8 cellular contexts compared by ENCODE assay signal in genomic region chr19:10502524-10503001, GRCh38. TPM values are rescaled to one million over a fixed set of nuclear protein-coding genes. Genes with fewer than 3 reads are reported as not detected.
A peak's percentile ranks its signal among the peaks of the same experiment; 100 is the strongest.
DNase-seq lines count a peak whose midpoint lies in the region; ATAC-seq and TF ChIP-seq lines count a peak whose summit lies in the region.

No MANE protein-coding gene starts in this region.

- peak overlapping the region; percentile 82 to 87 (median 84) for H3K27ac Mint-ChIP-seq in nephron

- peak overlapping the region; percentile 85 for H3K4me3 ChIP-seq in RWPE2 (ENCODE audit: severe bottlenecking)
- peak overlapping the region; percentile 89 for H3K4me3 ChIP-seq in fibroblast of pulmonary artery (replicated peaks; ENCODE audit: low read depth, low read length)

- H3K4me1 Mint-ChIP-seq in nephron = peaks cover 10% of the 10 kb centered on the region

- no peak for TF ChIP-seq CTCF in RWPE2 (IDR thresholded peaks at IDR 0.05; ENCODE audit: poor library complexity, severe bottlenecking)
- TF ChIP-seq CTCF in fibroblast of pulmonary artery (IDR thresholded peaks at IDR 0.05; ENCODE audit: low read length, missing control alignments) = no peak
- no peak for TF ChIP-seq CTCF in nephron (IDR thresholded peaks at IDR 0.05; ENCODE audit: unreplicated experiment in 3 of 3)

- peaks cover 5% of the 10 kb centered on the region for H3K4me1 ChIP-seq in RWPE2 (ENCODE audit: insufficient read depth, poor library complexity, severe bottlenecking)

- ATAC-seq in RWPE2 (ENCODE audit: low read depth) = peak; percentile 92

- no peaks in the 10 kb centered on the region for H3K9me3 Mint-ChIP-seq in nephron

- peaks cover 26% of the 10 kb centered on the region for H3K36me3 ChIP-seq in RWPE2 (ENCODE audit: low read depth)

- peak overlapping the region; percentile 76 for H3K27ac ChIP-seq in RWPE2 (ENCODE audit: poor library complexity, severe bottlenecking)

- DNase-seq in ELF-1 (ENCODE audit: low read depth, low spot score) (peak; percentile 84), H4 (ENCODE audit: low spot score) (peak; percentile 58), LoVo (ENCODE audit: low spot score) (peak; percentile 94), RWPE2 (ENCODE audit: low spot score) (no peak), fibroblast of pulmonary artery (ENCODE audit: low read depth) (peak; percentile 90)
- DNase-seq in activated T-helper 9 cell treated with anti-CD3 and anti-CD28 coated beads, Interleukin-2, amount 50 U/mL, for 16 hours (ENCODE audit: low read depth) = peak; percentile 87
- peak; percentile 89 for DNase-seq in stimulated activated naive CD4-positive, alpha-beta T cell treated with Interleukin-2 at 50 U/mL for 16 hours (lab: John Stamatoyannopoulos, UW)

- no peaks in the 10 kb centered on the region for H3K9me3 ChIP-seq in RWPE2 (ENCODE audit: severe bottlenecking)

- peaks cover 4% of the 10 kb centered on the region for H3K27me3 Mint-ChIP-seq in nephron (ENCODE audit: low read depth)

- peaks cover 21% of the 10 kb centered on the region for H3K36me3 Mint-ChIP-seq in nephron (ENCODE audit: low read depth)

- H3K4me3 Mint-ChIP-seq in nephron = peak overlapping the region; percentile 88 to 92 (median 88)

- no peaks in the 10 kb centered on the region for H3K27me3 ChIP-seq in RWPE2 (ENCODE audit: insufficient read depth, poor library complexity, severe bottlenecking)

RNA-seq across cellular contexts. Expression of gene KEAP1, which starts 0.6 kb away (rescaled TPM):
- total RNA-seq in H4 (2014; rRNA removed; shearing (Covaris generic)) = 40.9 and 43.3 TPM in 2 replicates

RNA-seq across cellular contexts. Expression of gene S1PR5, which starts 14.7 kb away (rescaled TPM):
- total RNA-seq in H4 (2014; rRNA removed; shearing (Covaris generic)) = 1.0 and 1.7 TPM in 2 replicates

RNA-seq across cellular contexts. Expression of gene ATG4D, which starts 41.1 kb away (rescaled TPM):
- 13.1 and 18.6 TPM in 2 replicates for total RNA-seq in H4 (2014; rRNA removed; shearing (Covaris generic))
